ENCODE assay signal across 9 cellular contexts in the genomic region with DNA sequence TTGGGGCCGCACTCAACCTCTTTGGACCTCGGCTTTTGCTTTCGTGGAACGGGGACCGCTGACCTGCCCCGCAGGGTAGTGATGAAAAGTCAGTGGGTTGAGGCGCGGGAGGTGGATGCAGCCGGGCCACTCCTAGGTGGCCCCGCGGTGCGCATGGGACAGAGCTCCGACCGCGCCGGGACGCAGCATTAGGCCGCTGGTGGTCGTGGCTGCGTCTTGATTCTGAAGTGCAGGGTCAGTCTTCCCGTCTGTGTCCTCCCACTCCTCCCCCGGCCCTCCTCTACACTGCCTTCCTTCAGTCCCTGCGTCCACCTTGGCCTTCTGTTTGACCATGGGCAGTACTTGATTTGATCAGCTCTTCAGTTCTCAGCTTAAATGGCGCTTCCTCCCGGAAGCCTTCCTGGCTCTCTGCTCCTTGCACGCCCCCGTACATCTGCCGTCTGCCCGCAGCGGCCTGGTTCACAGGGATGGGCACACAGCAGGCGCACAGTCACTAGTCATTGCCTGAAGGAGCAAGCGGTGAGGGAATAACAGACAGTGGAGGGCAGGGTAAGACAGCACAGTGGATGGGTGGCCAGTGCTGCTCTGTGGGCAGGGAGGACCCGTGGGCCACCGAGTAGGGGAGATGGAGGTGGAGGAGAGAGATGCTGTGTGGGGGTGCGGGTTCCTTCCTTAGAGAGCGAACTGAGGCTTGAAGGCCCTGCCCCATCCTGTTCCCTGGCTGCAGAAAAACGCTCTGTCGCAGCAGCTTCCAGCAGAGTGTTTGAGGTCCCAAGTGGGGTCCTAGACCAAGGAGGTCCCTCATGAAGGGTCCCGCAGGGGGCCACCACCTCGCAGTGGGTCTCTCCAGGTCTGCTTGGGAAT. TPM values are rescaled to one million over a fixed set of nuclear protein-coding genes. Genes with fewer than 3 reads are reported as not detected.
DNase-seq lines count a peak whose midpoint lies in the region; ATAC-seq and TF ChIP-seq lines count a peak whose summit lies in the region.
"Had no signal": no experiment of that assay in that cellular context is flagged by ENCODE, and none has a peak within 500 bp of the region (broad histone marks: within the 10 kb centered on the region; RNA-seq: fewer than 3 reads in every experiment).

No MANE protein-coding gene starts in this region.

- H3K27ac ChIP-seq in Panc1 (ENCODE audit: low read length) (peak overlapping the region; percentile 31), layer of hippocampus (ENCODE audit: low read depth, low read length) (peak overlapping the region; percentile 64)
- H3K27ac ChIP-seq: VCaP had no signal

- POLR2A ChIA-PET in Panc1 (lab: Charles Lee): interaction anchor here (0.5 kb wide), 1 partner anchor 147 kb away, joined by 7 read pairs; the partner anchor contains the start of gene FAM76A

- CTCF ChIA-PET in Panc1 (lab: Charles Lee): interaction anchor here (1.4 kb wide), 1 partner anchor 15 kb away, joined by 6 read pairs; no protein-coding TSS in a partner anchor

- DNase-seq in Panc1 (ENCODE audit: low read depth, low spot score): no peak
- DNase-seq in stimulated activated effector memory CD8-positive, alpha-beta T cell treated with anti-CD3 and anti-CD28 coated beads, Interleukin-12 subunit alpha, Interleukin-12 subunit beta, amount 100 ng/mL, for 72 hours (ENCODE audit: low spot score in 2 of 2): no peak
- no peak for DNase-seq in NCI-H1694 (lab: John Stamatoyannopoulos, UW)
- no peak for DNase-seq in NCI-H1092 (lab: John Stamatoyannopoulos, UW)
- no peak for DNase-seq in NCI-H345 (lab: John Stamatoyannopoulos, UW)

- no peaks in the 10 kb centered on the region for H3K27me3 ChIP-seq in Panc1 (ENCODE audit: control insufficient read depth, insufficient read depth, low read length)
- no peaks in the 10 kb centered on the region for H3K27me3 ChIP-seq in layer of hippocampus (ENCODE audit: control insufficient read depth, insufficient read depth, low read length)

- no peaks in the 10 kb centered on the region for H3K36me3 Mint-ChIP-seq in brain
- peaks cover 8% of the 10 kb centered on the region for H3K36me3 Mint-ChIP-seq in stimulated activated effector memory CD8-positive, alpha-beta T cell treated with anti-CD3 and anti-CD28 coated beads, Interleukin-12 subunit alpha, Interleukin-12 subunit beta, amount 100 ng/mL, for 72 hours

- H3K36me3 ChIP-seq in Panc1 (ENCODE audit: control insufficient read depth, insufficient read depth, low read length): no peaks in the 10 kb centered on the region

- intact Hi-C loops in Panc1 (cut with micrococcal nuclease; ENCODE audit: unreplicated experiment): no loop called here

- H3K4me1 ChIP-seq in Panc1 (ENCODE audit: control insufficient read depth, insufficient read depth, low read length): no peaks in the 10 kb centered on the region; the same call in none of the 2 replicates

- H3K4me1 Mint-ChIP-seq in brain: peaks cover 11% of the 10 kb centered on the region
- peaks cover 39% of the 10 kb centered on the region for H3K4me1 Mint-ChIP-seq in stimulated activated effector memory CD8-positive, alpha-beta T cell treated with anti-CD3 and anti-CD28 coated beads, Interleukin-12 subunit alpha, Interleukin-12 subunit beta, amount 100 ng/mL, for 72 hours

- H3K4me3 ChIP-seq in Panc1 (ENCODE audit: low read depth in 2 of 2, low read length in 2 of 2): peak overlapping the region; percentile 61 to 70

- no peaks in the 10 kb centered on the region for H3K9me3 ChIP-seq in Panc1 (ENCODE audit: control insufficient read depth, insufficient read depth, low read depth, low read length)

- H3K9me3 Mint-ChIP-seq in brain: peaks cover 0 to 2% (median 0%) of the 10 kb centered on the region in 5 experiments
- H3K9me3 Mint-ChIP-seq in stimulated activated effector memory CD8-positive, alpha-beta T cell treated with anti-CD3 and anti-CD28 coated beads, Interleukin-12 subunit alpha, Interleukin-12 subunit beta, amount 100 ng/mL, for 72 hours: no peaks in the 10 kb centered on the region

- H3K27ac Mint-ChIP-seq in brain: peak overlapping the region in 1 of 5 experiments; percentile 19
- H3K27ac Mint-ChIP-seq in stimulated activated effector memory CD8-positive, alpha-beta T cell treated with anti-CD3 and anti-CD28 coated beads, Interleukin-12 subunit alpha, Interleukin-12 subunit beta, amount 100 ng/mL, for 72 hours: peak overlapping the region; percentile 77

- no TSS peak for BruUV-seq in Panc1 (replicated peaks; lab: Mats Ljungman, UMichigan)

- peak; percentile 15 for ATAC-seq in GM19397 (IDR thresholded peaks at IDR 0.05; ENCODE audit: unreplicated experiment)
- peak; percentile 36 for ATAC-seq in Panc1
- ATAC-seq in stimulated activated effector memory CD8-positive, alpha-beta T cell treated with anti-CD3 and anti-CD28 coated beads, Interleukin-12 subunit alpha, Interleukin-12 subunit beta, amount 100 ng/mL, for 72 hours: peak; percentile 55

- in situ Hi-C loops in Panc1 (cut with HindIII; ENCODE audit: low pct_unique_long_range_greater_than_20kb, low sequenced_read_pairs): no loop called here

- TF ChIP-seq CTCF in Panc1 (IDR thresholded peaks at IDR 0.05): no peak
- TF ChIP-seq CTCF in brain (conservative IDR thresholded peaks at IDR 0.05): no peak

- H3K4me3 Mint-ChIP-seq in brain: peak overlapping the region; percentile 83 to 87 (median 84)
- H3K4me3 Mint-ChIP-seq in stimulated activated effector memory CD8-positive, alpha-beta T cell treated with anti-CD3 and anti-CD28 coated beads, Interleukin-12 subunit alpha, Interleukin-12 subunit beta, amount 100 ng/mL, for 72 hours: peak overlapping the region; percentile 92

- H3K27me3 Mint-ChIP-seq in brain: peaks cover 17% of the 10 kb centered on the region

RNA-seq across cellular contexts. Expression of gene THEMIS2, which starts 0.7 kb away (rescaled TPM):
- total RNA-seq in Panc1 (2021; ENCODE audit: unreplicated experiment): 4.2 TPM
- 4.3 TPM for polyA plus RNA-seq in Panc1 (2012; ENCODE audit: insufficient read length)
- polyA plus RNA-seq in brain (ENCODE audit: insufficient read depth, low read depth, low replicate concordance): 9.0 TPM

RNA-seq across cellular contexts. Expression of gene RPA2, which starts 41.3 kb away (rescaled TPM):
- 49.4 TPM for total RNA-seq in Panc1 (2021; ENCODE audit: unreplicated experiment)
- polyA plus RNA-seq in Panc1 (2012; ENCODE audit: insufficient read length): 59.2 TPM
- 133 TPM for polyA plus RNA-seq in brain (ENCODE audit: insufficient read depth, low read depth, low replicate concordance)

RNA-seq across cellular contexts. Expression of gene PPP1R8, which starts 42.5 kb away (rescaled TPM):
- 59.7 TPM for total RNA-seq in Panc1 (2021; ENCODE audit: unreplicated experiment)
- polyA plus RNA-seq in Panc1 (2012; ENCODE audit: insufficient read length): 58.0 TPM
- polyA plus RNA-seq in brain (ENCODE audit: insufficient read depth, low read depth, low replicate concordance): 54.3 TPM
